Comparison of ENCODE assay signal across 12 cellular contexts in genomic region chr12:91926810-91927209, GRCh38.
DNase-seq lines count a peak whose midpoint lies in the region; ATAC-seq and FAIRE-seq lines count a peak whose summit lies in the region.
"Had no signal": no experiment of that assay in that cellular context is flagged by ENCODE, and none has a peak within 500 bp of the region (broad histone marks: within the 10 kb centered on the region; RNA-seq: fewer than 3 reads in every experiment).

No MANE protein-coding gene starts in this region.

- FAIRE-seq in endometrium (lab: Jason Lieb, UNC): peak; percentile 95

- DNase-seq in NCI-H1105 treated with DMSO at 0.1 percent for 48 hours (lab: John Stamatoyannopoulos, UW) (peak; percentile 74), NCI-H1105 (lab: John Stamatoyannopoulos, UW) (no peak), NCI-H2196 treated with DMSO at 0.1 percent for 48 hours (lab: John Stamatoyannopoulos, UW; ENCODE audit: unreplicated experiment) (peak; percentile 62), pulmonary artery endothelial cell (ENCODE audit: low read depth, low spot score) (peak; percentile 22), NOMO-1 (lab: John Stamatoyannopoulos, UW; ENCODE audit: unreplicated experiment in 2 of 2) (no peak)
- DNase-seq in activated effector memory CD4-positive, alpha-beta T cell treated with Interleukin-2 at 50 U/mL for 16 hours: no peak
- DNase-seq: 8988T; NCI-H1694 treated with DMSO at 0.1 percent for 48 hours; stimulated activated naive B cell treated with anti-CD40 and anti-IgM and Interleukin-4, amounts not matched to agents 10 μg/mL and 1 μg/mL and 100 μg/mL, for 72 hours; T-helper 9 cell had no signal

- ATAC-seq in GM18498 (IDR thresholded peaks at IDR 0.05; ENCODE audit: unreplicated experiment): no peak
- ATAC-seq: stimulated activated naive B cell treated with anti-CD40 and anti-IgM and Interleukin-4, amounts not matched to agents 10 μg/mL and 1 μg/mL and 100 μg/mL, for 72 hours had no signal

Comparison
In these comparisons a context has a peak if more than half of its experiments do, and no peak if none do; other contexts are left out.
1. DNase-seq: peak in NCI-H1105 treated with DMSO at 0.1 percent for 48 hours (single experiment), NCI-H2196 treated with DMSO at 0.1 percent for 48 hours (single experiment) and pulmonary artery endothelial cell (single experiment); none in NCI-H1105 (single experiment), activated effector memory CD4-positive, alpha-beta T cell treated with Interleukin-2 at 50 U/mL for 16 hours (single experiment) and NOMO-1 (0 of 2).